Comparison of ENCODE assay signal across 2 cellular contexts in genomic region chr2:8553643-8554042, GRCh38.
TF ChIP-seq lines count a peak whose summit lies in the region.

No MANE protein-coding gene starts in this region.

TF ChIP-seq in liver, 16 proteins besides CTCF, POLR2A, EP300 and RAD21 (continued from another document):
- TF ChIP-seq RXRA (IDR thresholded peaks at IDR 0.05), result peak in 1 of 2 donors; percentile 40
- no peak for TF ChIP-seq MAX (IDR thresholded peaks at IDR 0.05)
- TF ChIP-seq, protein P1, sequence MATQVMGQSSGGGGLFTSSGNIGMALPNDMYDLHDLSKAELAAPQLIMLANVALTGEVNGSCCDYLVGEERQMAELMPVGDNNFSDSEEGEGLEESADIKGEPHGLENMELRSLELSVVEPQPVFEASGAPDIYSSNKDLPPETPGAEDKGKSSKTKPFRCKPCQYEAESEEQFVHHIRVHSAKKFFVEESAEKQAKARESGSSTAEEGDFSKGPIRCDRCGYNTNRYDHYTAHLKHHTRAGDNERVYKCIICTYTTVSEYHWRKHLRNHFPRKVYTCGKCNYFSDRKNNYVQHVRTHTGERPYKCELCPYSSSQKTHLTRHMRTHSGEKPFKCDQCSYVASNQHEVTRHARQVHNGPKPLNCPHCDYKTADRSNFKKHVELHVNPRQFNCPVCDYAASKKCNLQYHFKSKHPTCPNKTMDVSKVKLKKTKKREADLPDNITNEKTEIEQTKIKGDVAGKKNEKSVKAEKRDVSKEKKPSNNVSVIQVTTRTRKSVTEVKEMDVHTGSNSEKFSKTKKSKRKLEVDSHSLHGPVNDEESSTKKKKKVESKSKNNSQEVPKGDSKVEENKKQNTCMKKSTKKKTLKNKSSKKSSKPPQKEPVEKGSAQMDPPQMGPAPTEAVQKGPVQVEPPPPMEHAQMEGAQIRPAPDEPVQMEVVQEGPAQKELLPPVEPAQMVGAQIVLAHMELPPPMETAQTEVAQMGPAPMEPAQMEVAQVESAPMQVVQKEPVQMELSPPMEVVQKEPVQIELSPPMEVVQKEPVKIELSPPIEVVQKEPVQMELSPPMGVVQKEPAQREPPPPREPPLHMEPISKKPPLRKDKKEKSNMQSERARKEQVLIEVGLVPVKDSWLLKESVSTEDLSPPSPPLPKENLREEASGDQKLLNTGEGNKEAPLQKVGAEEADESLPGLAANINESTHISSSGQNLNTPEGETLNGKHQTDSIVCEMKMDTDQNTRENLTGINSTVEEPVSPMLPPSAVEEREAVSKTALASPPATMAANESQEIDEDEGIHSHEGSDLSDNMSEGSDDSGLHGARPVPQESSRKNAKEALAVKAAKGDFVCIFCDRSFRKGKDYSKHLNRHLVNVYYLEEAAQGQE (IDR thresholded peaks at IDR 0.05), result peak; percentile 35
- TF ChIP-seq HNF4A (conservative IDR thresholded peaks at IDR 0.05), result peak; percentile 46
- peak; percentile 60 for TF ChIP-seq SP1 (IDR thresholded peaks at IDR 0.05)
- TF ChIP-seq YY1 (IDR thresholded peaks at IDR 0.05), result peak; percentile 56
- TF ChIP-seq EGR1 (IDR thresholded peaks at IDR 0.05; ENCODE audit: low read depth in 2 of 2), result no peak
- no peak for TF ChIP-seq GABPA (IDR thresholded peaks at IDR 0.05 in 1 of 2, conservative IDR thresholded peaks at IDR 0.05 in 1 of 2)
TF ChIP-seq in liver: peak in this region for 9.

TF ChIP-seq in HepG2, 621 proteins besides CTCF, POLR2A, EP300 and RAD21 (continued from another document):
- TF ChIP-seq, protein P2, sequence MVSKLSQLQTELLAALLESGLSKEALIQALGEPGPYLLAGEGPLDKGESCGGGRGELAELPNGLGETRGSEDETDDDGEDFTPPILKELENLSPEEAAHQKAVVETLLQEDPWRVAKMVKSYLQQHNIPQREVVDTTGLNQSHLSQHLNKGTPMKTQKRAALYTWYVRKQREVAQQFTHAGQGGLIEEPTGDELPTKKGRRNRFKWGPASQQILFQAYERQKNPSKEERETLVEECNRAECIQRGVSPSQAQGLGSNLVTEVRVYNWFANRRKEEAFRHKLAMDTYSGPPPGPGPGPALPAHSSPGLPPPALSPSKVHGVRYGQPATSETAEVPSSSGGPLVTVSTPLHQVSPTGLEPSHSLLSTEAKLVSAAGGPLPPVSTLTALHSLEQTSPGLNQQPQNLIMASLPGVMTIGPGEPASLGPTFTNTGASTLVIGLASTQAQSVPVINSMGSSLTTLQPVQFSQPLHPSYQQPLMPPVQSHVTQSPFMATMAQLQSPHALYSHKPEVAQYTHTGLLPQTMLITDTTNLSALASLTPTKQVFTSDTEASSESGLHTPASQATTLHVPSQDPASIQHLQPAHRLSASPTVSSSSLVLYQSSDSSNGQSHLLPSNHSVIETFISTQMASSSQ (IDR thresholded peaks at IDR 0.05; ENCODE audit: low read depth), result no peak
- TF ChIP-seq, protein P2 (CRISPR knock-in tag; IDR thresholded peaks at IDR 0.05; ENCODE audit: borderline replicate concordance), result no peak
- TF ChIP-seq MIXL1 (CRISPR knock-in tag; IDR thresholded peaks at IDR 0.05) (no peak), ZNF292 (CRISPR knock-in tag; IDR thresholded peaks at IDR 0.05; ENCODE audit: borderline replicate concordance, low read depth) (no peak), NPAS2 (CRISPR knock-in tag; IDR thresholded peaks at IDR 0.05; ENCODE audit: borderline replicate concordance) (no peak), ZNF737 (CRISPR knock-in tag; IDR thresholded peaks at IDR 0.05; ENCODE audit: borderline replicate concordance) (no peak), ZNF572 (CRISPR knock-in tag; IDR thresholded peaks at IDR 0.05) (no peak), ZNF816 (CRISPR knock-in tag; IDR thresholded peaks at IDR 0.05; ENCODE audit: borderline replicate concordance) (no peak), JARID2 (CRISPR knock-in tag; IDR thresholded peaks at IDR 0.05; ENCODE audit: insufficient replicate concordance) (no peak), RBM22 (optimal IDR thresholded peaks at IDR 0.05; ENCODE audit: low read length) (no peak), KAT2B (IDR thresholded peaks at IDR 0.05; ENCODE audit: borderline replicate concordance, low read depth, low read length) (no peak), ZNF556 (CRISPR knock-in tag; IDR thresholded peaks at IDR 0.05; ENCODE audit: borderline replicate concordance) (no peak), ZNF782 (CRISPR knock-in tag; IDR thresholded peaks at IDR 0.05; ENCODE audit: borderline replicate concordance) (no peak), ZNF883 (CRISPR knock-in tag; IDR thresholded peaks at IDR 0.05; ENCODE audit: not compliant biosample characterization) (no peak), ATRX (CRISPR knock-in tag; IDR thresholded peaks at IDR 0.05; ENCODE audit: borderline replicate concordance) (no peak)
TF ChIP-seq in HepG2: peak in this region for 0.
